8 cellular contexts compared by ENCODE assay signal in genomic region chr5:177496111-177497010, GRCh38. TPM values are rescaled to one million over a fixed set of nuclear protein-coding genes. Genes with fewer than 3 reads are reported as not detected.
DNase-seq lines count a peak whose midpoint lies in the region; ATAC-seq and TF ChIP-seq lines count a peak whose summit lies in the region.

No MANE protein-coding gene starts in this region.

- peak; percentile 42 for ATAC-seq in GM23338
- no peak for ATAC-seq in GM18520 (IDR thresholded peaks at IDR 0.05; ENCODE audit: unreplicated experiment)
- no peak for ATAC-seq in GM21390 (IDR thresholded peaks at IDR 0.05; ENCODE audit: unreplicated experiment)

- peaks cover 14 to 33% (median 19%) of the 10 kb centered on the region in 11 experiments; a peak in 21 of 22 replicates for H3K36me3 ChIP-seq in BLaER1 treated with 17β-estradiol and CSF1 and Interleukin-3, amounts not matched to agents 10 nM and 100 nM
- H3K36me3 ChIP-seq in GM23338 (ENCODE audit: insufficient read depth) = no peaks in the 10 kb centered on the region
- no peaks in the 10 kb centered on the region for H3K36me3 ChIP-seq in OCI-LY1 (ENCODE audit: insufficient read depth, low read length)
- peaks cover 5% of the 10 kb centered on the region for H3K36me3 ChIP-seq in mammary epithelial cell (ENCODE audit: insufficient read depth, low read length)
- no peaks in the 10 kb centered on the region for H3K36me3 ChIP-seq in kidney epithelial cell (ENCODE audit: control insufficient read depth, insufficient read depth, low read length)
- H3K36me3 ChIP-seq in stomach = peaks cover 4 to 16% (median 12%) of the 10 kb centered on the region in 4 donors

- H3K4me3 ChIP-seq in BLaER1 treated with 17β-estradiol and CSF1 and Interleukin-3, amounts not matched to agents 10 nM and 100 nM = peak overlapping the region; percentile 73 to 89 (median 83)
- H3K4me3 ChIP-seq in GM23338 (peak overlapping the region; percentile 83), OCI-LY1 (ENCODE audit: low read depth, low read length, poor library complexity, severe bottlenecking) (peak overlapping the region; percentile 80), mammary epithelial cell (replicated peaks in 1 of 3; ENCODE audit: insufficient read depth in 1 of 3, low read depth in 2 of 3, low read length in 3 of 3) (peak overlapping the region; percentile 50 to 80 (median 74)), kidney epithelial cell (ENCODE audit: low read depth, low read length) (peak overlapping the region; percentile 84), stomach (peak overlapping the region; percentile 63 to 85 (median 82))

- no peak for TF ChIP-seq EP300 in stomach (IDR thresholded peaks at IDR 0.05)

- DNase-seq in GM23338 (ENCODE audit: low spot score) (peak; percentile 95), mammary epithelial cell (peak; percentile 83), kidney epithelial cell (ENCODE audit: low read depth) (peak; percentile 65), stomach (peak; percentile 51)

- peak overlapping the region; percentile 79 for H3K4me3 Mint-ChIP-seq in GM23338

- peak overlapping the region; percentile 79 to 91 (median 88) for H3K9ac ChIP-seq in BLaER1 treated with 17β-estradiol and CSF1 and Interleukin-3, amounts not matched to agents 10 nM and 100 nM
- H3K9ac ChIP-seq in OCI-LY1 (ENCODE audit: low read length) (peak overlapping the region; percentile 73), mammary epithelial cell (ENCODE audit: insufficient read depth, low read length) (peak overlapping the region; percentile 16)

- in situ Hi-C loops in mammary epithelial cell (cut with MboI; ENCODE audit: low sequenced_read_pairs in 2 of 2) = no loop called here

- H3K27me3 ChIP-seq in BLaER1 treated with 17β-estradiol and CSF1 and Interleukin-3, amounts not matched to agents 10 nM and 100 nM = peaks cover 0 to 27% (median 0%) of the 10 kb centered on the region in 11 experiments; a peak in 4 of 22 replicates
- H3K27me3 ChIP-seq in GM23338 (ENCODE audit: insufficient read depth) (peaks cover 22% of the 10 kb centered on the region), OCI-LY1 (ENCODE audit: insufficient read depth, low read length) (no peaks in the 10 kb centered on the region), mammary epithelial cell (ENCODE audit: insufficient read depth, low read length) (no peaks in the 10 kb centered on the region), kidney epithelial cell (ENCODE audit: control insufficient read depth, insufficient read depth, low read length) (no peaks in the 10 kb centered on the region), stomach (no peaks in the 10 kb centered on the region)

- H3K9me3 Mint-ChIP-seq in GM23338 = no peaks in the 10 kb centered on the region

- no peak overlapping the region for H2AFZ ChIP-seq in GM23338
- H2AFZ ChIP-seq in OCI-LY1 (ENCODE audit: low read length) = no peak overlapping the region
- H2AFZ ChIP-seq in mammary epithelial cell (ENCODE audit: low read depth, low read length) = peak overlapping the region; percentile 14

- H3K27me3 Mint-ChIP-seq in GM23338 (ENCODE audit: insufficient read depth, low read depth, poor library complexity) = peaks cover 41% of the 10 kb centered on the region

- intact Hi-C loops in mammary epithelial cell (cut with micrococcal nuclease) = loop anchor here (1.0 to 5.0 kb wide), 3 partner anchors 40 to 96 kb away; partner anchors contain the start of gene TMED9
- intact Hi-C loops in stomach (cut with DNase I; ENCODE audit: low total_unique reads) = no loop called here

- no TSS peak for BruUV-seq in mammary epithelial cell (replicated peaks; lab: Mats Ljungman, UMichigan)

- peaks cover 22% of the 10 kb centered on the region for H3K36me3 Mint-ChIP-seq in GM23338 (ENCODE audit: low read depth)

- WGBS in mammary epithelial cell (ENCODE audit: low coverage, missing lambda C conversion rate) = 4% methylated on average over 10 of the region's 31 CpGs
- 9 to 19% (median 15%) methylated on average over 12 to 31 of the region's 31 CpGs for WGBS in stomach, 5 donors

- peak overlapping the region; percentile 97 to 100 (median 100) for H3K4me2 ChIP-seq in BLaER1 treated with 17β-estradiol and CSF1 and Interleukin-3, amounts not matched to agents 10 nM and 100 nM
- peak overlapping the region; percentile 99 for H3K4me2 ChIP-seq in GM23338
- H3K4me2 ChIP-seq in OCI-LY1 (ENCODE audit: low read length) = peak overlapping the region; percentile 71
- peak overlapping the region; percentile 90 for H3K4me2 ChIP-seq in mammary epithelial cell (ENCODE audit: insufficient read depth, low read depth, low read length)

- H3K9me2 ChIP-seq in GM23338 (ENCODE audit: insufficient read depth) (no peaks in the 10 kb centered on the region), OCI-LY1 (ENCODE audit: low read depth, low read length) (no peaks in the 10 kb centered on the region)

- H4K20me1 ChIP-seq in BLaER1 treated with 17β-estradiol and CSF1 and Interleukin-3, amounts not matched to agents 10 nM and 100 nM = peaks cover 14 to 62% (median 41%) of the 10 kb centered on the region in 11 experiments; a peak in 21 of 22 replicates
- H4K20me1 ChIP-seq in GM23338 (replicated peaks; ENCODE audit: insufficient read depth) (no peaks in the 10 kb centered on the region; the same call in none of the 2 replicates), OCI-LY1 (ENCODE audit: insufficient read depth, low read length) (no peaks in the 10 kb centered on the region), mammary epithelial cell (ENCODE audit: insufficient read depth, low read length) (no peaks in the 10 kb centered on the region)

- H3K9me3 ChIP-seq in BLaER1 treated with 17β-estradiol and CSF1 and Interleukin-3, amounts not matched to agents 10 nM and 100 nM (replicated peaks in 1 of 11) = no peaks in the 10 kb centered on the region
- no peaks in the 10 kb centered on the region for H3K9me3 ChIP-seq in OCI-LY1 (ENCODE audit: low read length)
- no peaks in the 10 kb centered on the region for H3K9me3 ChIP-seq in mammary epithelial cell (replicated peaks; ENCODE audit: insufficient read depth, low read length)
- H3K9me3 ChIP-seq in stomach = no peaks in the 10 kb centered on the region

- no peak for TF ChIP-seq POLR2A in stomach (IDR thresholded peaks at IDR 0.05)

- H3K4me1 ChIP-seq in BLaER1 treated with 17β-estradiol and CSF1 and Interleukin-3, amounts not matched to agents 10 nM and 100 nM = peaks cover 70 to 90% (median 87%) of the 10 kb centered on the region in 10 experiments
- H3K4me1 ChIP-seq in GM23338 (ENCODE audit: insufficient read depth) = peaks cover 42% of the 10 kb centered on the region
- peaks cover 38% of the 10 kb centered on the region for H3K4me1 ChIP-seq in OCI-LY1 (ENCODE audit: insufficient read depth, low read length, severe bottlenecking)
- H3K4me1 ChIP-seq in mammary epithelial cell (ENCODE audit: insufficient read depth, low read length) = peaks cover 62% of the 10 kb centered on the region
- peaks cover 47 to 83% (median 67%) of the 10 kb centered on the region in 4 donors for H3K4me1 ChIP-seq in stomach

- H3K27ac Mint-ChIP-seq in GM23338 = peak overlapping the region; percentile 97

- peak overlapping the region; percentile 43 to 93 (median 87); a peak in 21 of 22 replicates for H3K27ac ChIP-seq in BLaER1 treated with 17β-estradiol and CSF1 and Interleukin-3, amounts not matched to agents 10 nM and 100 nM
- H3K27ac ChIP-seq in GM23338 (ENCODE audit: low read depth) (peak overlapping the region; percentile 98), OCI-LY1 (ENCODE audit: low read depth, low read length, poor library complexity, severe bottlenecking) (peak overlapping the region; percentile 80), mammary epithelial cell (ENCODE audit: insufficient read depth, low read depth, low read length) (peak overlapping the region; percentile 30), stomach (peak overlapping the region; percentile 60 to 97 (median 90))

- TF ChIP-seq CTCF in GM23338 (conservative IDR thresholded peaks at IDR 0.05; ENCODE audit: low read depth in 2 of 2) (peak in 1 of 2 experiments; percentile 38; a peak in 2 of 4 replicates), OCI-LY1 (IDR thresholded peaks at IDR 0.05; ENCODE audit: low read length) (no peak), mammary epithelial cell (conservative IDR thresholded peaks at IDR 0.05 in 1 of 2, IDR thresholded peaks at IDR 0.05 in 1 of 2; ENCODE audit: extremely low read depth in 1 of 2, insufficient read depth in 1 of 2, low read depth in 1 of 2, low read length in 2 of 2) (peak; percentile 38 to 55), kidney epithelial cell (IDR thresholded peaks at IDR 0.05; ENCODE audit: insufficient read depth, low read length, poor library complexity, severe bottlenecking) (peak; percentile 46), stomach (IDR thresholded peaks at IDR 0.05) (peak in 1 of 7 experiments; percentile 30)

- CTCF ChIA-PET in mammary epithelial cell (lab: Charles Lee; ENCODE audit: low non-redundant PET) = interaction anchor here (0.6 kb wide), 1 partner anchor 21 kb away, joined by 6 read pairs; no protein-coding TSS in a partner anchor

- dilution Hi-C loops in mammary epithelial cell (cut with HindIII; ENCODE audit: low sequenced_read_pairs) = no loop called here

- H3F3A ChIP-seq in GM23338 (replicated peaks; ENCODE audit: low read depth) (peaks cover 38% of the 10 kb centered on the region; the same call in 1 of the 2 replicates), OCI-LY1 (ENCODE audit: insufficient read depth, low read length) (no peaks in the 10 kb centered on the region)

- peaks cover 20% of the 10 kb centered on the region for H3K79me2 ChIP-seq in GM23338 (replicated peaks; ENCODE audit: insufficient read depth)
- no peaks in the 10 kb centered on the region for H3K79me2 ChIP-seq in OCI-LY1 (ENCODE audit: insufficient read depth, low read length)
- peaks cover 48% of the 10 kb centered on the region for H3K79me2 ChIP-seq in mammary epithelial cell (ENCODE audit: insufficient read depth, low read length)

- H3K4me1 Mint-ChIP-seq in GM23338 = peaks cover 47% of the 10 kb centered on the region

RNA-seq across cellular contexts. Expression of gene PDLIM7, which starts 1.0 kb away (rescaled TPM):
- total RNA-seq in GM23338 (2014; rRNA removed; shearing (Covaris generic)) = 73.0 and 94.7 TPM in 2 replicates
- polyA plus RNA-seq in GM23338 (2016; fragmentation: Nextera tagmentation; extraction: Ambion mirVana) (128 TPM in 2 replicates), mammary epithelial cell (103 TPM), stomach (100 to 1,000 TPM in 1 of 3 donors, 10 to 100 TPM in 2; 43.5 to 142 (median 76.6) TPM)
- total RNA-seq in mammary epithelial cell (100 to 1,000 TPM; 235 to 259 TPM), kidney epithelial cell (467 and 551 TPM in 2 replicates), stomach (100 to 1,000 TPM in 2 of 5 donors, 10 to 100 TPM in 3; 14.6 to 126 (median 97.0) TPM)
- polyA minus RNA-seq in mammary epithelial cell = 95.3 TPM

RNA-seq across cellular contexts. Expression of gene DOK3, which starts 13.3 kb away (rescaled TPM):
- 4.9 and 11.1 TPM in 2 replicates for total RNA-seq in GM23338 (2014; rRNA removed; shearing (Covaris generic))
- polyA plus RNA-seq in GM23338 (2016; fragmentation: Nextera tagmentation; extraction: Ambion mirVana) = 2.2 and 2.8 TPM in 2 replicates
- total RNA-seq in mammary epithelial cell = 1 to 10 TPM; 4.3 to 4.7 TPM
- polyA plus RNA-seq in mammary epithelial cell = 1.7 TPM
- 2.4 TPM for polyA minus RNA-seq in mammary epithelial cell
- total RNA-seq in kidney epithelial cell = 1.1 TPM in 2 replicates
- total RNA-seq in stomach = 10 to 100 TPM in 1 of 5 donors, 1 to 10 TPM in 2, under 1 TPM in 1, not detected in 1; 0.43 to 31.2 (median 3.9) TPM
- polyA plus RNA-seq in stomach = 1 to 10 TPM; 2.4 to 6.0 (median 4.9) TPM

RNA-seq across cellular contexts. Expression of gene DDX41, which starts 20.4 kb away (rescaled TPM):
- 115 and 139 TPM in 2 replicates for total RNA-seq in GM23338 (2014; rRNA removed; shearing (Covaris generic))
- 67.1 and 73.4 TPM in 2 replicates for polyA plus RNA-seq in GM23338 (2016; fragmentation: Nextera tagmentation; extraction: Ambion mirVana)
- total RNA-seq in mammary epithelial cell = 10 to 100 TPM; 60.7 to 80.6 TPM
- polyA plus RNA-seq in mammary epithelial cell = 115 TPM
- 79.3 TPM for polyA minus RNA-seq in mammary epithelial cell
- 151 and 191 TPM in 2 replicates for total RNA-seq in kidney epithelial cell
- total RNA-seq in stomach = 100 to 1,000 TPM in 3 of 5 donors, 10 to 100 TPM in 2; 54.9 to 263 (median 128) TPM
- 10 to 100 TPM; 65.3 to 72.9 (median 71.0) TPM for polyA plus RNA-seq in stomach

RNA-seq across cellular contexts. Expression of gene DBN1, which starts 22.9 kb away (rescaled TPM):
- total RNA-seq in GM23338 (2014; rRNA removed; shearing (Covaris generic)) = 242 and 290 TPM in 2 replicates
- 102 and 106 TPM in 2 replicates for polyA plus RNA-seq in GM23338 (2016; fragmentation: Nextera tagmentation; extraction: Ambion mirVana)
- total RNA-seq in mammary epithelial cell = 100 to 1,000 TPM in 1 of 2 donors, 10 to 100 TPM in 1; 80.3 to 107 TPM
- 35.0 TPM for polyA plus RNA-seq in mammary epithelial cell
- polyA minus RNA-seq in mammary epithelial cell = 42.0 TPM
- total RNA-seq in kidney epithelial cell = 429 and 434 TPM in 2 replicates
- total RNA-seq in stomach = 10 to 100 TPM; 15.2 to 78.1 (median 53.3) TPM
- polyA plus RNA-seq in stomach = 10 to 100 TPM; 14.7 to 31.3 (median 22.7) TPM

RNA-seq across cellular contexts. Expression of gene PRR7, which starts 49.7 kb away (rescaled TPM):
- 6.4 and 9.7 TPM in 2 replicates for total RNA-seq in GM23338 (2014; rRNA removed; shearing (Covaris generic))
- polyA plus RNA-seq in GM23338 (2016; fragmentation: Nextera tagmentation; extraction: Ambion mirVana) = 7.6 and 7.7 TPM in 2 replicates
- total RNA-seq in mammary epithelial cell = 10 to 100 TPM; 13.9 to 23.3 TPM
- 14.2 TPM for polyA plus RNA-seq in mammary epithelial cell
- 1.2 TPM for polyA minus RNA-seq in mammary epithelial cell
- 5.8 and 10.3 TPM in 2 replicates for total RNA-seq in kidney epithelial cell
- under 1 TPM in 1 of 5 donors, not detected in 4; 0.73 TPM for total RNA-seq in stomach
- 1 to 10 TPM in 2 of 3 donors, under 1 TPM in 1; 0.61 to 3.7 (median 1.5) TPM for polyA plus RNA-seq in stomach

Comparison
In these comparisons a context has a peak if more than half of its experiments do, and no peak if none do; other contexts are left out.
1. H3K27ac ChIP-seq: peak in every context shown above with its lines; median percentile 98 in GM23338; 90 in stomach; 87 in BLaER1 treated with 17β-estradiol and CSF1 and Interleukin-3, amounts not matched to agents 10 nM and 100 nM; 80 in OCI-LY1; 30 in mammary epithelial cell.
2. H3K9ac ChIP-seq: peak in every context shown above with its lines; median percentile 88 in BLaER1 treated with 17β-estradiol and CSF1 and Interleukin-3, amounts not matched to agents 10 nM and 100 nM; 73 in OCI-LY1; 16 in mammary epithelial cell.